In genomic region chr1:239317948-239318347, GRCh38 we compare ENCODE assay signal across 11 cellular contexts.
"Had no signal": no experiment of that assay in that cellular context is flagged by ENCODE, and none has a peak within 500 bp of the region (broad histone marks: within the 10 kb centered on the region; RNA-seq: fewer than 3 reads in every experiment).

No MANE protein-coding gene starts in this region.

- H3K27ac ChIP-seq: GM23248 had no signal

- H3K4me3 ChIP-seq: GM23248, GM23338, HAP-1 had no signal

- H3K9me3 ChIP-seq: HAP-1 had no signal

- DNase-seq: GM23248, GOT3, H7, H9, HCEC 1CT, HFFc6 had no signal

- H3K4me1 ChIP-seq: HAP-1 had no signal

- FAIRE-seq: H1, H54 had no signal

- ATAC-seq: GM23338, HCT116 had no signal

- H3K36me3 ChIP-seq: HAP-1 had no signal
